In the genomic region with DNA sequence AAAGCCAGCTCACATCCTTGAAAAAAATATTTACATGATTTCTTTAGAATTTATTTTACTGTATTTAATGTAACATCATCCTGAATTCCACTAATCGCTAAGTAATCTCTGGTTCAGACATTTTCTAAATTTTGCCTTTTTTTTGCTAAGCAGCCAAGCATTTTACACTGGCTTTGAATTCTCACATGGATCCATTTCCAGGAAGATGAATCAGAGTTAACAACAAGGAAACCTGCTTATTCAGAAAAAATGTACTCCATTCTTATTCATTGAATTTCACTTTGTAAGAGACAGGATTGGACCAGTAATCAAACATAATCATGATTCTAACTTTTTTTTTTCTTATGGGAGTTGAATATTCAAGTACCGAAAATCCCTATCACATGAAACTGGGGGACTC, we compare ENCODE assay signal across 23 cellular contexts.
"Had no signal": no experiment of that assay in that cellular context is flagged by ENCODE, and none has a peak within 500 bp of the region (broad histone marks: within the 10 kb centered on the region; RNA-seq: fewer than 3 reads in every experiment).

No MANE protein-coding gene starts in this region.

- DNase-seq: cortex of kidney; dorsolateral prefrontal cortex; effector CD4-positive, alpha-beta T cell; gastrocnemius medialis; head of caudate nucleus; kidney; mesenchymal stem cell; mucosa of descending colon; naive thymus-derived CD4-positive, alpha-beta T cell; nephron progenitor cell; nucleus accumbens; right cardiac atrium; spleen; stimulated activated CD4-positive, alpha-beta T cell treated with anti-CD3 and anti-CD28 coated beads, Interleukin-4, amount 100 ng/mL, for 4 hours; stimulated activated naive CD8-positive, alpha-beta T cell treated with anti-CD3 and anti-CD28 coated beads, Interleukin-15, Interleukin-2, amounts not matched to agents 100 U/mL and 50 U/mL, for 24 hours; transverse colon; upper lobe of right lung; uterus had no signal

- H3K4me3 ChIP-seq: dorsolateral prefrontal cortex, esophagus muscularis mucosa, gastrocnemius medialis, lung, mucosa of descending colon, prostate gland, skin epidermis, spleen, thoracic aorta, transverse colon, upper lobe of right lung, uterus had no signal
